ENCODE assay signal across 8 cellular contexts in the genomic region with DNA sequence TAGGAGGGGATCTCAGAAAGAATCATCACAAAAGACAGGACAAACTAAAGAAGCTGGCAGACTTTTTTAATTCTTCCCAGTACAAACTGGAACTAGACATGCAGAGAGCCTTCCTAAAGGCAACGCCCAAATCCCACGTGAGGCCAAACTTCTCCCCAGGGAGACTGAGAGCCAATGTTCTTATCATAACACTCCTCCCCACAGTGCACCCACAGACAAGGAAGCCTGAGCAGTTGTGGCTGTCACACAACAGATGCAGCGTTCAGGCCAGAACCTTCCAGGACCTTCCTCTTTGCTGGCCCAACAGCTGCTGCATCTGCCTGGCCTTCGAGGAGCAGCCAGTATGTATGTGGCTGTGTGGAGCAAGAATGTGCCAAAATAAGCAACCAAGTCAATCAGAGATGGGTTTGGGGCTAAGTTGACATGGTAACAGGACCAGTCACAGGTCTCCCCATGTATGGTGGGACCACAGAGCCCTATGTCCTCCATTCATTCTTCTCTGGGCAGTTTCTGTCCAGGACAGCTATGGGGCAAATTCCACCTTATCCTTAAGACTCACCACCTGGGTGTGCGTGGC. TPM values are rescaled to one million over a fixed set of nuclear protein-coding genes. Genes with fewer than 3 reads are reported as not detected.
DNase-seq lines count a peak whose midpoint lies in the region; ATAC-seq and TF ChIP-seq lines count a peak whose summit lies in the region.

No MANE protein-coding gene starts in this region.

- H3K4me1 Mint-ChIP-seq in natural killer cell: peaks cover 61 to 73% of the 10 kb centered on the region in 2 donors

- no TSS peak for BruUV-seq in PC-3 (replicated peaks; lab: Mats Ljungman, UMichigan)

- H3K36me3 Mint-ChIP-seq in natural killer cell: no peaks in the 10 kb centered on the region

- H3K9me2 ChIP-seq in PC-3 (replicated peaks; ENCODE audit: low read length): no peaks in the 10 kb centered on the region

- TF ChIP-seq CTCF in cardiac fibroblast (IDR thresholded peaks at IDR 0.05; ENCODE audit: low read depth, low read length) (no peak), natural killer cell (IDR thresholded peaks at IDR 0.05) (no peak), PC-3 (conservative IDR thresholded peaks at IDR 0.05; ENCODE audit: low read depth, low read length) (no peak)

- no peak overlapping the region for H3K4me2 ChIP-seq in PC-3 (ENCODE audit: low read length)

- no peaks in the 10 kb centered on the region for H3K36me3 ChIP-seq in PC-3 (ENCODE audit: low read depth, low read length)

- H3K79me2 ChIP-seq in PC-3 (ENCODE audit: low read length): peaks cover 75% of the 10 kb centered on the region

- no peaks in the 10 kb centered on the region for H3K9me3 Mint-ChIP-seq in natural killer cell

- POLR2A ChIA-PET in PC-3 (lab: Charles Lee; ENCODE audit: unreplicated experiment): no interaction called here

- H4K20me1 ChIP-seq in PC-3 (ENCODE audit: low read length): 0 out of 2 replicates have a peak, but pooled peaks cover 3% of the 10 kb centered on the region

- no peaks in the 10 kb centered on the region for H3K27me3 Mint-ChIP-seq in natural killer cell (ENCODE audit: low read depth in 2 of 2)

- no peak overlapping the region for H3K4me3 ChIP-seq in cardiac fibroblast (replicated peaks in 1 of 2; ENCODE audit: low read depth in 2 of 2, low read length in 2 of 2)
- no peak overlapping the region for H3K4me3 ChIP-seq in PC-3 (ENCODE audit: low read length)

- no peaks in the 10 kb centered on the region for H3K9me3 ChIP-seq in PC-3 (ENCODE audit: low read length)

- no peaks in the 10 kb centered on the region for H3K27me3 ChIP-seq in PC-3 (ENCODE audit: low read length)

- CTCF ChIA-PET in PC-3 (lab: Charles Lee): no interaction called here

- H3K9ac ChIP-seq in PC-3 (ENCODE audit: low read length): no peak overlapping the region

- no peaks in the 10 kb centered on the region for H3F3A ChIP-seq in PC-3 (ENCODE audit: low read length, unreplicated experiment)

- DNase-seq in CMK (ENCODE audit: low read depth) (peak; percentile 56), HUDEP-2 (lab: John Stamatoyannopoulos, UW; ENCODE audit: unreplicated experiment in 76 of 76) (peak in 55 of 76 experiments; percentile 6 to 65 (median 28)), cardiac fibroblast (ENCODE audit: low read depth in 2 of 2) (peak; percentile 76 to 79), natural killer cell (no peak), mesenteric fat pad (ENCODE audit: low spot score) (no peak), PC-3 (no peak)

- H3K4me1 ChIP-seq in PC-3 (ENCODE audit: insufficient read depth, low read length): no peaks in the 10 kb centered on the region

- H2AFZ ChIP-seq in PC-3 (ENCODE audit: low read length): no peak overlapping the region

- H3K27ac ChIP-seq in PC-3 (ENCODE audit: low read length): no peak overlapping the region

- ATAC-seq in natural killer cell: peak in 1 of 3 donors; percentile 42
- no peak for ATAC-seq in SK-N-SH treated with all-trans-retinoic acid at 6 μM for 48 hours
- ATAC-seq in GM21576 (IDR thresholded peaks at IDR 0.05; ENCODE audit: unreplicated experiment): no peak
- no peak for ATAC-seq in PC-3

- peak overlapping the region; percentile 82 to 88 for H3K27ac Mint-ChIP-seq in natural killer cell

- intact Hi-C loops in natural killer cell (cut with micrococcal nuclease): loop anchor here (2.0 to 5.0 kb wide), 3 partner anchors 33 to 412 kb away; no protein-coding TSS in a partner anchor
- intact Hi-C loops in PC-3 (cut with micrococcal nuclease): no loop called here

- H3K4me3 Mint-ChIP-seq in natural killer cell: peak overlapping the region; percentile 80

TF ChIP-seq in SK-N-SH treated with all-trans-retinoic acid at 6 μM for 48 hours, 23 proteins besides CTCF, POLR2A, EP300 and RAD21:
- TF ChIP-seq, protein P1, sequence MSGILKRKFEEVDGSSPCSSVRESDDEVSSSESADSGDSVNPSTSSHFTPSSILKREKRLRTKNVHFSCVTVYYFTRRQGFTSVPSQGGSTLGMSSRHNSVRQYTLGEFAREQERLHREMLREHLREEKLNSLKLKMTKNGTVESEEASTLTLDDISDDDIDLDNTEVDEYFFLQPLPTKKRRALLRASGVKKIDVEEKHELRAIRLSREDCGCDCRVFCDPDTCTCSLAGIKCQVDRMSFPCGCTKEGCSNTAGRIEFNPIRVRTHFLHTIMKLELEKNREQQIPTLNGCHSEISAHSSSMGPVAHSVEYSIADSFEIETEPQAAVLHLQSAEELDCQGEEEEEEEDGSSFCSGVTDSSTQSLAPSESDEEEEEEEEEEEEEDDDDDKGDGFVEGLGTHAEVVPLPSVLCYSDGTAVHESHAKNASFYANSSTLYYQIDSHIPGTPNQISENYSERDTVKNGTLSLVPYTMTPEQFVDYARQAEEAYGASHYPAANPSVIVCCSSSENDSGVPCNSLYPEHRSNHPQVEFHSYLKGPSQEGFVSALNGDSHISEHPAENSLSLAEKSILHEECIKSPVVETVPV (CRISPR knock-in tag; IDR thresholded peaks at IDR 0.05): no peak
- TF ChIP-seq ZC3H10 (CRISPR knock-in tag; IDR thresholded peaks at IDR 0.05): no peak
- TF ChIP-seq, protein P2, sequence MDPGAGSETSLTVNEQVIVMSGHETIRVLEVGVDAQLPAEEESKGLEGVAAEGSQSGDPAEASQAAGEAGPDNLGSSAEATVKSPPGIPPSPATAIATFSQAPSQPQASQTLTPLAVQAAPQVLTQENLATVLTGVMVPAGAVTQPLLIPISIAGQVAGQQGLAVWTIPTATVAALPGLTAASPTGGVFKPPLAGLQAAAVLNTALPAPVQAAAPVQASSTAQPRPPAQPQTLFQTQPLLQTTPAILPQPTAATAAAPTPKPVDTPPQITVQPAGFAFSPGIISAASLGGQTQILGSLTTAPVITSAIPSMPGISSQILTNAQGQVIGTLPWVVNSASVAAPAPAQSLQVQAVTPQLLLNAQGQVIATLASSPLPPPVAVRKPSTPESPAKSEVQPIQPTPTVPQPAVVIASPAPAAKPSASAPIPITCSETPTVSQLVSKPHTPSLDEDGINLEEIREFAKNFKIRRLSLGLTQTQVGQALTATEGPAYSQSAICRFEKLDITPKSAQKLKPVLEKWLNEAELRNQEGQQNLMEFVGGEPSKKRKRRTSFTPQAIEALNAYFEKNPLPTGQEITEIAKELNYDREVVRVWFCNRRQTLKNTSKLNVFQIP (CRISPR knock-in tag; IDR thresholded peaks at IDR 0.05; ENCODE audit: borderline replicate concordance, low read depth): no peak
- TF ChIP-seq, protein P3, sequence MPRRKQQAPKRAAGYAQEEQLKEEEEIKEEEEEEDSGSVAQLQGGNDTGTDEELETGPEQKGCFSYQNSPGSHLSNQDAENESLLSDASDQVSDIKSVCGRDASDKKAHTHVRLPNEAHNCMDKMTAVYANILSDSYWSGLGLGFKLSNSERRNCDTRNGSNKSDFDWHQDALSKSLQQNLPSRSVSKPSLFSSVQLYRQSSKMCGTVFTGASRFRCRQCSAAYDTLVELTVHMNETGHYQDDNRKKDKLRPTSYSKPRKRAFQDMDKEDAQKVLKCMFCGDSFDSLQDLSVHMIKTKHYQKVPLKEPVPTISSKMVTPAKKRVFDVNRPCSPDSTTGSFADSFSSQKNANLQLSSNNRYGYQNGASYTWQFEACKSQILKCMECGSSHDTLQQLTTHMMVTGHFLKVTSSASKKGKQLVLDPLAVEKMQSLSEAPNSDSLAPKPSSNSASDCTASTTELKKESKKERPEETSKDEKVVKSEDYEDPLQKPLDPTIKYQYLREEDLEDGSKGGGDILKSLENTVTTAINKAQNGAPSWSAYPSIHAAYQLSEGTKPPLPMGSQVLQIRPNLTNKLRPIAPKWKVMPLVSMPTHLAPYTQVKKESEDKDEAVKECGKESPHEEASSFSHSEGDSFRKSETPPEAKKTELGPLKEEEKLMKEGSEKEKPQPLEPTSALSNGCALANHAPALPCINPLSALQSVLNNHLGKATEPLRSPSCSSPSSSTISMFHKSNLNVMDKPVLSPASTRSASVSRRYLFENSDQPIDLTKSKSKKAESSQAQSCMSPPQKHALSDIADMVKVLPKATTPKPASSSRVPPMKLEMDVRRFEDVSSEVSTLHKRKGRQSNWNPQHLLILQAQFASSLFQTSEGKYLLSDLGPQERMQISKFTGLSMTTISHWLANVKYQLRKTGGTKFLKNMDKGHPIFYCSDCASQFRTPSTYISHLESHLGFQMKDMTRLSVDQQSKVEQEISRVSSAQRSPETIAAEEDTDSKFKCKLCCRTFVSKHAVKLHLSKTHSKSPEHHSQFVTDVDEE (CRISPR knock-in tag; IDR thresholded peaks at IDR 0.05): no peak
- TF ChIP-seq GLIS3 (CRISPR knock-in tag; IDR thresholded peaks at IDR 0.05): no peak
- no peak for TF ChIP-seq ZNF8 (CRISPR knock-in tag; IDR thresholded peaks at IDR 0.05)
TF ChIP-seq in SK-N-SH treated with all-trans-retinoic acid at 6 μM for 48 hours: peak in this region for 0.

RNA-seq across cellular contexts. Expression of a gene that starts 34.9 kb away (rescaled TPM):
- total RNA-seq in natural killer cell (100 to 1,000 TPM; 103 to 121 (median 108) TPM), mesenteric fat pad (42.5 TPM), PC-3 (2014; rRNA removed) (21.6 and 32.1 TPM in 2 replicates)

Comparison
In these comparisons a context has a peak if more than half of its experiments do, and no peak if none do; other contexts are left out.
1. DNase-seq: peak in CMK (single experiment), HUDEP-2 (55 of 76) and cardiac fibroblast (2 of 2); none in natural killer cell (single experiment), mesenteric fat pad (single experiment) and PC-3 (single experiment).